7 cellular contexts compared by ENCODE assay signal in the genomic region with DNA sequence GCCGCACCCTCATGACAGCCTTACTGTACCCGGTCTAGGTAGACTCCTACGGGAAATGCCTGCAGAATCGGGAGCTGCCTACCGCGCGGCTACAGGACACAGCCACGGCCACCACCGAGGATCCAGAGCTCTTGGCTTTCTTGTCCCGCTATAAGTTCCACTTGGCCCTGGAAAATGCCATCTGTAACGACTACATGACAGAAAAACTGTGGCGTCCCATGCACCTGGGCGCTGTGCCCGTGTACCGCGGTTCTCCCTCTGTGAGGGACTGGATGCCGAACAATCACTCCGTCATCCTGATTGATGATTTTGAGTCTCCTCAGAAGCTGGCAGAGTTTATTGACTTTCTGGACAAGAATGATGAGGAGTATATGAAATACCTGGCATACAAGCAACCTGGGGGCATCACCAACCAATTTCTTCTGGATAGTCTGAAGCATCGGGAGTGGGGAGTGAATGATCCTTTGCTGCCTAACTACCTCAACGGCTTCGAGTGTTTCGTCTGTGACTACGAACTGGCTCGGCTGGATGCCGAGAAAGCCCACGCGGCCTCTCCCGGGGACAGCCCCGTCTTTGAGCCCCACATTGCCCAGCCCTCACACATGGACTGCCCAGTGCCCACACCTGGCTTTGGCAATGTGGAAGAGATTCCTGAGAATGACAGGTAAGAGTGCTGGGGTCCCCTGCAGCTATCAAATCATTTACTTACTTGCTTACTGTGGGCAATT. TPM values are rescaled to one million over a fixed set of nuclear protein-coding genes. Genes with fewer than 3 reads are reported as not detected.
DNase-seq lines count a peak whose midpoint lies in the region; ATAC-seq, FAIRE-seq and TF ChIP-seq lines count a peak whose summit lies in the region.

No MANE protein-coding gene starts in this region.

- TF ChIP-seq POLR2A in tibial nerve (IDR thresholded peaks at IDR 0.05): no peak

- H3K4me1 Mint-ChIP-seq in brain: peaks cover 56% of the 10 kb centered on the region

- no peak for FAIRE-seq in GM19239 (lab: Jason Lieb, UNC)

- intact Hi-C loops in lower lobe of right lung (cut with DNase I): no loop called here

- peak overlapping the region; percentile 94 for H3K4me3 ChIP-seq in lower lobe of right lung
- H3K4me3 ChIP-seq in tibial nerve: peak overlapping the region; percentile 76 to 94 (median 88)

- H3K4me3 Mint-ChIP-seq in brain: peak overlapping the region; percentile 96 to 98 (median 97)

- ATAC-seq in GM19023 (IDR thresholded peaks at IDR 0.05; ENCODE audit: unreplicated experiment): peak; percentile 6
- no peak for ATAC-seq in lower lobe of right lung
- no peak for ATAC-seq in HG03432 (IDR thresholded peaks at IDR 0.05; ENCODE audit: unreplicated experiment)

- no peak for TF ChIP-seq EP300 in tibial nerve (IDR thresholded peaks at IDR 0.05)

- no peak for DNase-seq in lower lobe of right lung
- DNase-seq in tibial nerve (ENCODE audit: low spot score in 2 of 2): no peak
- no peak for DNase-seq in GM19239 (ENCODE audit: insufficient read length, low spot score)

- 0 to 1% methylated on average over 20 to 24 of the region's 29 CpGs for WGBS in tibial nerve, 2 donors

- H3K27me3 ChIP-seq in lower lobe of right lung (ENCODE audit: low read depth): no peaks in the 10 kb centered on the region
- no peaks in the 10 kb centered on the region for H3K27me3 ChIP-seq in tibial nerve

- no peaks in the 10 kb centered on the region for H3K9me3 ChIP-seq in KOPT-K1 (ENCODE audit: insufficient read depth, low read length, poor library complexity, severe bottlenecking)
- no peaks in the 10 kb centered on the region for H3K9me3 ChIP-seq in lower lobe of right lung
- no peaks in the 10 kb centered on the region for H3K9me3 ChIP-seq in tibial nerve

- H3K36me3 Mint-ChIP-seq in brain: peaks cover 68% of the 10 kb centered on the region

- TF ChIP-seq CTCF in brain (conservative IDR thresholded peaks at IDR 0.05) (no peak), lower lobe of right lung (IDR thresholded peaks at IDR 0.05) (no peak), tibial nerve (IDR thresholded peaks at IDR 0.05) (no peak)

- peak overlapping the region; percentile 96 to 99 (median 98) for H3K27ac Mint-ChIP-seq in brain

- H3K27me3 Mint-ChIP-seq in brain: peaks cover 4% of the 10 kb centered on the region

- H3K36me3 ChIP-seq in KOPT-K1 (ENCODE audit: insufficient read depth, low read length): peaks cover 98% of the 10 kb centered on the region
- peaks cover 65% of the 10 kb centered on the region for H3K36me3 ChIP-seq in lower lobe of right lung
- H3K36me3 ChIP-seq in tibial nerve: peaks cover 0 to 70% (median 11%) of the 10 kb centered on the region in 3 donors

- H3K27ac ChIP-seq in KOPT-K1 (ENCODE audit: low read depth, low read length, poor library complexity, severe bottlenecking): peak overlapping the region; percentile 30
- peak overlapping the region; percentile 98 for H3K27ac ChIP-seq in lower lobe of right lung
- H3K27ac ChIP-seq in tibial nerve: peak overlapping the region; percentile 92 to 100 (median 97)

- H3K9me3 Mint-ChIP-seq in brain: peaks cover 0 to 10% (median 0%) of the 10 kb centered on the region in 5 experiments

- peaks cover 39% of the 10 kb centered on the region for H3K4me1 ChIP-seq in lower lobe of right lung
- peaks cover 0 to 52% (median 24%) of the 10 kb centered on the region in 4 donors for H3K4me1 ChIP-seq in tibial nerve

RNA-seq across cellular contexts. Expression of a gene that starts 8.5 kb away (rescaled TPM):
- polyA plus RNA-seq in brain (ENCODE audit: insufficient read depth, low read depth, low replicate concordance): 35.9 TPM
- total RNA-seq in lower lobe of right lung (21.1 TPM), tibial nerve (10 to 100 TPM in 3 of 4 donors, 1 to 10 TPM in 1; 8.2 to 33.0 (median 16.2) TPM)

RNA-seq across cellular contexts. Expression of a gene that starts 12.1 kb away (rescaled TPM):
- polyA plus RNA-seq in brain (ENCODE audit: insufficient read depth, low read depth, low replicate concordance): 81.2 TPM
- 125 TPM for total RNA-seq in lower lobe of right lung
- total RNA-seq in tibial nerve: 100 to 1,000 TPM; 104 to 138 (median 121) TPM

RNA-seq across cellular contexts. Expression of a gene that starts 29.1 kb away (rescaled TPM):
- 67.7 TPM for polyA plus RNA-seq in brain (ENCODE audit: insufficient read depth, low read depth, low replicate concordance)
- total RNA-seq in lower lobe of right lung (71.4 TPM), tibial nerve (10 to 100 TPM; 42.0 to 61.2 (median 43.3) TPM)

RNA-seq across cellular contexts. Expression of a gene that starts 38.1 kb away (rescaled TPM):
- polyA plus RNA-seq in brain (ENCODE audit: insufficient read depth, low read depth, low replicate concordance): 9.0 TPM
- total RNA-seq in lower lobe of right lung (32.3 TPM), tibial nerve (10 to 100 TPM; 44.8 to 99.3 (median 61.7) TPM)

Comparison
In these comparisons a context has a peak if more than half of its experiments do, and no peak if none do; other contexts are left out.
1. H3K27ac ChIP-seq: peak in every context shown above with its lines; median percentile 98 in lower lobe of right lung; 97 in tibial nerve; 30 in KOPT-K1.